Comparison of ENCODE assay signal across 30 cellular contexts in genomic region chr9:134585021-134585561, GRCh38. TPM values are rescaled to one million over a fixed set of nuclear protein-coding genes. Genes with fewer than 3 reads are reported as not detected.
DNase-seq lines count a peak whose midpoint lies in the region; ATAC-seq and TF ChIP-seq lines count a peak whose summit lies in the region.
"Had no signal": no experiment of that assay in that cellular context is flagged by ENCODE, and none has a peak within 500 bp of the region (broad histone marks: within the 10 kb centered on the region; RNA-seq: fewer than 3 reads in every experiment).

No MANE protein-coding gene starts in this region.

- no peak overlapping the region for H3K4me3 ChIP-seq in BLaER1 treated with 17β-estradiol and CSF1 and Interleukin-3, amounts not matched to agents 10 nM and 100 nM
- no peak overlapping the region for H3K4me3 ChIP-seq in esophagus muscularis mucosa
- H3K4me3 ChIP-seq in gastrocnemius medialis, result no peak overlapping the region
- H3K4me3 ChIP-seq in WERI-Rb-1 (ENCODE audit: low read depth, low read length), result no peak overlapping the region
- H3K4me3 ChIP-seq: HAP-1, Peyer's patch, psoas muscle, tibial nerve had no signal

- no peaks in the 10 kb centered on the region for H3K36me3 Mint-ChIP-seq in progenitor cell of endocrine pancreas (ENCODE audit: insufficient read depth)
- H3K36me3 Mint-ChIP-seq: CD14-positive monocyte had no signal

- in situ Hi-C loops in gastrocnemius medialis (cut with MboI; ENCODE audit: low sequenced_read_pairs in 4 of 4), result no loop called here

- no peak for TF ChIP-seq CTCF in esophagus muscularis mucosa (IDR thresholded peaks at IDR 0.05)
- no peak for TF ChIP-seq CTCF in progenitor cell of endocrine pancreas (IDR thresholded peaks at IDR 0.05; ENCODE audit: unreplicated experiment)
- TF ChIP-seq CTCF in gastrocnemius medialis (IDR thresholded peaks at IDR 0.05 in 4 of 5, conservative IDR thresholded peaks at IDR 0.05 in 1 of 5), result no peak
- no peak for TF ChIP-seq CTCF in WERI-Rb-1 (IDR thresholded peaks at IDR 0.05; ENCODE audit: low read depth, low read length)

- DNase-seq in NCI-H2171 treated with DMSO at 0.1 percent for 48 hours (lab: John Stamatoyannopoulos, UW) (peak; percentile 15), NCI-H2171 (lab: John Stamatoyannopoulos, UW) (no peak), esophagus muscularis mucosa (ENCODE audit: extremely low spot score) (peak; percentile 89), progenitor cell of endocrine pancreas (ENCODE audit: low spot score, unreplicated experiment) (peak; percentile 4), gastrocnemius medialis (no peak), WERI-Rb-1 (no peak)
- DNase-seq: activated CD4-positive, alpha-beta T cell treated with anti-CD3 and anti-CD28 coated beads for 36 hours; amygdala; brain microvascular endothelial cell; Caco-2; DMS79; hippocampal formation; Kasumi-1; NCI-H1417 treated with DMSO at 0.1 percent for 48 hours; NCI-H2081 treated with DMSO at 0.1 percent for 48 hours; NCI-H345; NCI-H748 treated with DMSO at 0.1 percent for 48 hours; psoas muscle; SHP77 treated with DMSO at 0.1 percent for 48 hours; stimulated activated CD4-positive, alpha-beta T cell treated with anti-CD3 and anti-CD28 coated beads, Interleukin-4, amount 100 ng/mL, for 24 hours had no signal

- H3K27me3 ChIP-seq in BLaER1 treated with 17β-estradiol and CSF1 and Interleukin-3, amounts not matched to agents 10 nM and 100 nM, result no peaks in the 10 kb centered on the region
- H3K27me3 ChIP-seq in esophagus muscularis mucosa, result peaks cover 0 to 8% (median 0%) of the 10 kb centered on the region in 4 donors
- peaks cover 0 to 9% (median 0%) of the 10 kb centered on the region in 3 donors for H3K27me3 ChIP-seq in gastrocnemius medialis
- H3K27me3 ChIP-seq in WERI-Rb-1 (ENCODE audit: insufficient read depth, low read depth, severe bottlenecking), result no peaks in the 10 kb centered on the region
- H3K27me3 ChIP-seq: brain microvascular endothelial cell, Peyer's patch, tibial nerve had no signal

- H3K4me1 Mint-ChIP-seq in progenitor cell of endocrine pancreas (ENCODE audit: low read depth), result no peaks in the 10 kb centered on the region
- H3K4me1 Mint-ChIP-seq: activated CD4-positive, alpha-beta T cell treated with anti-CD3 and anti-CD28 coated beads for 36 hours; activated naive CD4-positive, alpha-beta T cell treated with anti-CD3 and anti-CD28 coated beads, Interleukin-2, amount 50 U/mL, for 24 hours; CD14-positive monocyte had no signal

- no peaks in the 10 kb centered on the region for H4K20me1 ChIP-seq in BLaER1 treated with 17β-estradiol and CSF1 and Interleukin-3, amounts not matched to agents 10 nM and 100 nM

- no peak for TF ChIP-seq POLR2A in esophagus muscularis mucosa (IDR thresholded peaks at IDR 0.05; ENCODE audit: low read depth)
- TF ChIP-seq POLR2A in gastrocnemius medialis (IDR thresholded peaks at IDR 0.05), result no peak

- intact Hi-C loops in esophagus muscularis mucosa (cut with DNase I) (no loop called here), gastrocnemius medialis (cut with DNase I; ENCODE audit: low total_unique reads) (no loop called here)

- peaks cover 9% of the 10 kb centered on the region for H3K9me3 Mint-ChIP-seq in progenitor cell of endocrine pancreas (ENCODE audit: low read depth)
- H3K9me3 Mint-ChIP-seq: T-helper 2 cell treated with Interferon-gamma antibody and Interleukin-4, amounts not matched to agents 5 μg/mL and 100 μg/mL, for 36 hours had no signal

- no peak overlapping the region for H3K9ac ChIP-seq in BLaER1 treated with 17β-estradiol and CSF1 and Interleukin-3, amounts not matched to agents 10 nM and 100 nM

- H3K4me3 Mint-ChIP-seq in progenitor cell of endocrine pancreas (ENCODE audit: low read depth), result no peak overlapping the region
- H3K4me3 Mint-ChIP-seq: activated CD4-positive, alpha-beta T cell treated with anti-CD3 and anti-CD28 coated beads for 36 hours; activated naive CD4-positive, alpha-beta T cell treated with anti-CD3 and anti-CD28 coated beads, Interleukin-2, amount 50 U/mL, for 24 hours; activated T-helper 1 cell treated with anti-CD3 and anti-CD28 coated beads, Interleukin-12 subunit alpha, Interleukin-12 subunit beta, Interleukin-2, Interleukin-4 antibody, amounts not matched to agents 30 ng/mL and 10 ng/mL and 1 ng/mL, durations not matched to agents 14 hours and 24 hours and 36 hours; T-helper 2 cell treated with Interferon-gamma antibody and Interleukin-4, amounts not matched to agents 5 μg/mL and 100 μg/mL, for 36 hours had no signal

- H3K4me2 ChIP-seq in BLaER1 treated with 17β-estradiol and CSF1 and Interleukin-3, amounts not matched to agents 10 nM and 100 nM, result peak overlapping the region in 9 of 11 experiments; percentile 11 to 64 (median 44); a peak in 15 of 22 replicates

- peaks cover 0 to 29% (median 24%) of the 10 kb centered on the region in 10 experiments; a peak in 16 of 20 replicates for H3K4me1 ChIP-seq in BLaER1 treated with 17β-estradiol and CSF1 and Interleukin-3, amounts not matched to agents 10 nM and 100 nM
- no peaks in the 10 kb centered on the region for H3K4me1 ChIP-seq in esophagus muscularis mucosa
- no peaks in the 10 kb centered on the region for H3K4me1 ChIP-seq in gastrocnemius medialis
- H3K4me1 ChIP-seq: Caco-2, HAP-1, Peyer's patch, psoas muscle, tibial nerve had no signal

- 75% methylated on average over 12 of the region's 18 CpGs for WGBS in esophagus muscularis mucosa

- TF ChIP-seq EP300 in esophagus muscularis mucosa (IDR thresholded peaks at IDR 0.05), result no peak

- no peaks in the 10 kb centered on the region for H3K36me3 ChIP-seq in BLaER1 treated with 17β-estradiol and CSF1 and Interleukin-3, amounts not matched to agents 10 nM and 100 nM
- H3K36me3 ChIP-seq in esophagus muscularis mucosa, result no peaks in the 10 kb centered on the region
- H3K36me3 ChIP-seq in gastrocnemius medialis, result no peaks in the 10 kb centered on the region
- H3K36me3 ChIP-seq in WERI-Rb-1, result no peaks in the 10 kb centered on the region
- H3K36me3 ChIP-seq: brain microvascular endothelial cell, HAP-1, Peyer's patch, tibial nerve had no signal

- H3K27ac ChIP-seq in BLaER1 treated with 17β-estradiol and CSF1 and Interleukin-3, amounts not matched to agents 10 nM and 100 nM, result no peak overlapping the region
- H3K27ac ChIP-seq in esophagus muscularis mucosa (replicated peaks in 1 of 4), result no peak overlapping the region
- H3K27ac ChIP-seq in gastrocnemius medialis, result no peak overlapping the region
- no peak overlapping the region for H3K27ac ChIP-seq in WERI-Rb-1
- H3K27ac ChIP-seq: 22Rv1, brain microvascular endothelial cell, Peyer's patch, psoas muscle, tibial nerve had no signal

- peaks cover 3% of the 10 kb centered on the region for H3K27me3 Mint-ChIP-seq in progenitor cell of endocrine pancreas

- ATAC-seq in GM18502 (IDR thresholded peaks at IDR 0.05; ENCODE audit: poor library complexity, unreplicated experiment), result no peak
- ATAC-seq in gastrocnemius medialis, result no peak
- ATAC-seq: activated CD4-positive, alpha-beta T cell treated with anti-CD3 and anti-CD28 coated beads for 36 hours; psoas muscle had no signal

- peaks cover 0 to 14% (median 10%) of the 10 kb centered on the region in 11 experiments; a peak in 13 of 22 replicates for H3K9me3 ChIP-seq in BLaER1 treated with 17β-estradiol and CSF1 and Interleukin-3, amounts not matched to agents 10 nM and 100 nM (replicated peaks in 1 of 11)
- H3K9me3 ChIP-seq in esophagus muscularis mucosa (no peaks in the 10 kb centered on the region), gastrocnemius medialis (no peaks in the 10 kb centered on the region), WERI-Rb-1 (ENCODE audit: severe bottlenecking) (no peaks in the 10 kb centered on the region)
- H3K9me3 ChIP-seq: Caco-2, HAP-1, Peyer's patch, tibial nerve had no signal

- no peak overlapping the region for H3K27ac Mint-ChIP-seq in progenitor cell of endocrine pancreas
- H3K27ac Mint-ChIP-seq: activated CD4-positive, alpha-beta T cell treated with anti-CD3 and anti-CD28 coated beads for 36 hours; activated naive CD4-positive, alpha-beta T cell treated with anti-CD3 and anti-CD28 coated beads, Interleukin-2, amount 50 U/mL, for 24 hours; activated T-helper 1 cell treated with anti-CD3 and anti-CD28 coated beads, Interleukin-12 subunit alpha, Interleukin-12 subunit beta, Interleukin-2, Interleukin-4 antibody, amounts not matched to agents 30 ng/mL and 10 ng/mL and 1 ng/mL, durations not matched to agents 14 hours and 24 hours and 36 hours; CD14-positive monocyte; T-helper 2 cell treated with Interferon-gamma antibody and Interleukin-4, amounts not matched to agents 5 μg/mL and 100 μg/mL, for 36 hours had no signal

RNA-seq across cellular contexts. Expression of gene COL5A1, which starts 56.5 kb away (rescaled TPM):
- total RNA-seq in esophagus muscularis mucosa (10 to 100 TPM; 36.0 to 89.5 (median 56.4) TPM), progenitor cell of endocrine pancreas (19.8 and 21.5 TPM in 2 replicates), gastrocnemius medialis (1 to 10 TPM; 1.6 to 2.8 (median 2.3) TPM)
- total RNA-seq: activated T-helper 1 cell treated with anti-CD3 and anti-CD28 coated beads, Interleukin-12 subunit alpha, Interleukin-12 subunit beta, Interleukin-2, Interleukin-4 antibody, amounts not matched to agents 30 ng/mL and 10 ng/mL and 1 ng/mL, durations not matched to agents 14 hours and 24 hours and 36 hours had no signal

Comparison
In these comparisons a context has a peak if more than half of its experiments do, and no peak if none do; other contexts are left out.
1. DNase-seq: peak in NCI-H2171 treated with DMSO at 0.1 percent for 48 hours (single experiment), esophagus muscularis mucosa (single experiment) and progenitor cell of endocrine pancreas (single experiment); none in NCI-H2171 (single experiment), gastrocnemius medialis (0 of 2) and WERI-Rb-1 (single experiment).